In the genomic region with DNA sequence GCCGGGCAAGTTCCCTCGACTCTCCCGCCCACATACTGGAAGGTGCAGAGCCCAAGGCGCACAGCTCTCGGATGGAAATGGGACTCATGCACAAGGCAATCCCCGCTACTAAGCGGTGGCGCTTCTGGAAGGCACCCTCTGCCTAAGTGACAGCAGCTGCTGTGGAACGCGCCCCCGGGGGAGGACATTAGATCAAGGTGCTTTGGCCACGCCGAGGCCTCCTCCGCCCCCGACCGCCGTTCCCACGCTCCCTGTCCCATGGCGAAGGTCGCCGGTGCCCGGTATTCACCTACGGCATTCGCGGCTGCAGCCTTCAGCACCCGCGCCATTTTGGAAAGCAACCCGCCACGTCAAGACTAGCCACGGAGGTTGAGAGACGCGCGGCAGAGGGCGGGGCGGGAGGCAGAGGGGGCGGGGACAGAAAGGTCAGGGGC, we compare ENCODE assay signal across 8 cellular contexts. TPM values are rescaled to one million over a fixed set of nuclear protein-coding genes. Genes with fewer than 3 reads are reported as not detected.
DNase-seq lines count a peak whose midpoint lies in the region; ATAC-seq and TF ChIP-seq lines count a peak whose summit lies in the region.

TSS of gene MCEE (minus strand) at position 339 of the 434 bp plus-strand sequence. CDS start at position 329, 10 bp downstream.

- TF ChIP-seq CTCF in GM12875 (IDR thresholded peaks at IDR 0.05; ENCODE audit: borderline replicate concordance, insufficient read depth, low read depth, low read length) (no peak), SU-DHL-6 (IDR thresholded peaks at IDR 0.05; ENCODE audit: insufficient read depth, low read length, poor library complexity, severe bottlenecking) (no peak)

- peak within 1 kb of the TSS; percentile 84 for H3K9ac ChIP-seq in SU-DHL-6 (ENCODE audit: low read length)
- H3K9ac ChIP-seq in adipocyte (ENCODE audit: low read length), result peak within 1 kb of the TSS; percentile 95

- ATAC-seq in HG02610 (IDR thresholded peaks at IDR 0.05; ENCODE audit: unreplicated experiment), result peak; percentile 88
- ATAC-seq in left ventricle myocardium superior, result peak; percentile 97

- H3K79me2 ChIP-seq in SU-DHL-6 (ENCODE audit: insufficient read depth, low read length), result peaks cover 52% of the 10 kb centered on the region

- intact Hi-C loops in left ventricle myocardium superior (cut with micrococcal nuclease), result no loop called here

- no peaks in the 10 kb centered on the region for H3K9me3 ChIP-seq in SU-DHL-6 (ENCODE audit: insufficient read depth, low read length)
- no peaks in the 10 kb centered on the region for H3K9me3 ChIP-seq in adipocyte (ENCODE audit: control insufficient read depth, low read length)

- no peaks in the 10 kb centered on the region for H3F3A ChIP-seq in SU-DHL-6 (ENCODE audit: insufficient read depth)

- DNase-seq in NCI-H1048 (lab: John Stamatoyannopoulos, UW) (peak; percentile 79), adipocyte (ENCODE audit: low read depth) (peak; percentile 96), left ventricle myocardium superior (peak; percentile 93), retina (peak; percentile 95), globus pallidus (ENCODE audit: low spot score) (no peak)

- H2AFZ ChIP-seq in SU-DHL-6 (ENCODE audit: low read depth, low read length, severe bottlenecking), result peak within 1 kb of the TSS; percentile 85

- H3K4me1 ChIP-seq in adipocyte (ENCODE audit: control insufficient read depth, insufficient read depth, low read length), result peaks cover 31% of the 10 kb centered on the region

- peak within 1 kb of the TSS; percentile 91 for H3K4me2 ChIP-seq in SU-DHL-6 (ENCODE audit: low read depth, low read length, poor library complexity, severe bottlenecking)

- no peaks in the 10 kb centered on the region for H3K9me2 ChIP-seq in SU-DHL-6 (replicated peaks; ENCODE audit: insufficient read depth, low read length)

- peak within 1 kb of the TSS; percentile 78 for H3K27ac ChIP-seq in SU-DHL-6 (ENCODE audit: low read depth, low read length)

- H3K4me3 ChIP-seq in GM12875 (ENCODE audit: low read depth, low read length), result peak within 1 kb of the TSS; percentile 77
- H3K4me3 ChIP-seq in SU-DHL-6 (ENCODE audit: insufficient read depth, low read length, poor library complexity, severe bottlenecking), result peak within 1 kb of the TSS; percentile 83
- H3K4me3 ChIP-seq in adipocyte (ENCODE audit: low read length), result peak within 1 kb of the TSS; percentile 87

- peaks cover 19% of the 10 kb centered on the region for H3K36me3 ChIP-seq in SU-DHL-6 (ENCODE audit: low read length)
- peaks cover 21% of the 10 kb centered on the region for H3K36me3 ChIP-seq in adipocyte (ENCODE audit: control insufficient read depth, insufficient read depth, low read length, severe bottlenecking)

- no peaks in the 10 kb centered on the region for H3K27me3 ChIP-seq in SU-DHL-6 (ENCODE audit: low read length)
- no peaks in the 10 kb centered on the region for H3K27me3 ChIP-seq in adipocyte (replicated peaks; ENCODE audit: control insufficient read depth, insufficient read depth, low read length)

- no peaks in the 10 kb centered on the region for H4K20me1 ChIP-seq in SU-DHL-6 (ENCODE audit: low read depth, low read length)

RNA-seq across cellular contexts. Expression of gene MCEE, which starts in this region (rescaled TPM):
- 41.6 TPM for total RNA-seq in left ventricle myocardium superior
